Comparison of ENCODE assay signal across 25 cellular contexts in genomic region chr6:156061465-156061864, GRCh38.
"Had no signal": no experiment of that assay in that cellular context is flagged by ENCODE, and none has a peak within 500 bp of the region (broad histone marks: within the 10 kb centered on the region; RNA-seq: fewer than 3 reads in every experiment).

No MANE protein-coding gene starts in this region.

- H3K4me1 ChIP-seq: left lung, right atrium auricular region, transverse colon, uterus had no signal

- DNase-seq: heart right ventricle; hippocampal formation; kidney; left colon; left lung; mesendoderm; naive B cell; natural killer cell; nephron progenitor cell; stimulated activated CD4-positive, alpha-beta T cell treated with anti-CD3 and anti-CD28 coated beads, Interleukin-12 subunit alpha, Interleukin-12 subunit beta, amount 100 ng/mL, for 4 hours; stimulated activated CD4-positive, alpha-beta T cell treated with anti-CD3 and anti-CD28 coated beads, Interleukin-15, amount 100 ng/mL, for 24 hours; stimulated activated CD4-positive, alpha-beta T cell treated with anti-CD3 and anti-CD28 coated beads, Interleukin-2, amount 100 ng/mL, for 24 hours; stimulated activated CD4-positive, alpha-beta T cell treated with anti-CD3 and anti-CD28 coated beads, Interleukin-4, amount 100 ng/mL, for 24 hours; stimulated activated naive CD4-positive, alpha-beta T cell; transverse colon; upper lobe of right lung; uterus had no signal

- H3K27ac Mint-ChIP-seq: mesothelial cell of epicardium; natural killer cell; nephron progenitor cell; progenitor cell of endocrine pancreas; stimulated activated effector memory CD8-positive, alpha-beta T cell treated with anti-CD3 and anti-CD28 coated beads, Interleukin-12 subunit alpha, Interleukin-12 subunit beta, amount 100 ng/mL, for 72 hours; stimulated activated naive CD8-positive, alpha-beta T cell treated with anti-CD3 and anti-CD28 coated beads, Interleukin-15, Interleukin-2, amounts not matched to agents 100 ng/mL and 50 ng/mL, for 24 hours had no signal

- H3K4me3 Mint-ChIP-seq: mesothelial cell of epicardium; naive B cell; natural killer cell; nephron progenitor cell; stimulated activated effector memory CD8-positive, alpha-beta T cell treated with anti-CD3 and anti-CD28 coated beads, Interleukin-12 subunit alpha, Interleukin-12 subunit beta, amount 100 ng/mL, for 72 hours; stimulated activated naive CD8-positive, alpha-beta T cell treated with anti-CD3 and anti-CD28 coated beads, Interleukin-15, Interleukin-2, amounts not matched to agents 100 ng/mL and 50 ng/mL, for 24 hours had no signal

- H3K9me3 ChIP-seq: ovary, upper lobe of right lung, uterus had no signal

- H3K36me3 Mint-ChIP-seq: mesothelial cell of epicardium; natural killer cell; stimulated activated effector memory CD8-positive, alpha-beta T cell treated with anti-CD3 and anti-CD28 coated beads, Interleukin-12 subunit alpha, Interleukin-12 subunit beta, amount 100 ng/mL, for 72 hours had no signal

- H3K27me3 ChIP-seq: heart right ventricle, left lung, ovary, right atrium auricular region, transverse colon, upper lobe of right lung, uterus had no signal

- H3K4me3 ChIP-seq: heart right ventricle, left lung, lung, ovary, right atrium auricular region, skin epidermis, transverse colon, upper lobe of right lung, uterus had no signal

- H3K27ac ChIP-seq: left lung, ovary, right atrium auricular region, transverse colon, upper lobe of right lung, uterus had no signal

- ATAC-seq: left colon; left lung; natural killer cell; stimulated activated effector memory CD8-positive, alpha-beta T cell treated with anti-CD3 and anti-CD28 coated beads, Interleukin-12 subunit alpha, Interleukin-12 subunit beta, amount 100 ng/mL, for 72 hours; upper lobe of right lung had no signal

- H3K4me1 Mint-ChIP-seq: mesothelial cell of epicardium; natural killer cell; stimulated activated effector memory CD8-positive, alpha-beta T cell treated with anti-CD3 and anti-CD28 coated beads, Interleukin-12 subunit alpha, Interleukin-12 subunit beta, amount 100 ng/mL, for 72 hours had no signal

- H3K27me3 Mint-ChIP-seq: progenitor cell of endocrine pancreas; stimulated activated naive CD8-positive, alpha-beta T cell treated with anti-CD3 and anti-CD28 coated beads, Interleukin-15, Interleukin-2, amounts not matched to agents 100 ng/mL and 50 ng/mL, for 24 hours had no signal

- H3K36me3 ChIP-seq: heart right ventricle, left lung, ovary, right atrium auricular region, transverse colon, upper lobe of right lung, uterus had no signal
